In genomic region chr5:82351754-82352145, GRCh38 we compare ENCODE assay signal across 8 cellular contexts.
DNase-seq lines count a peak whose midpoint lies in the region; ATAC-seq and FAIRE-seq lines count a peak whose summit lies in the region.

No MANE protein-coding gene starts in this region.

- no peak for DNase-seq in activated CD8-positive, alpha-beta memory T cell treated with anti-CD3 and anti-CD28 coated beads, Interleukin-2, amount 10 ng/mL, durations not matched to agents 7 days and 5 days
- DNase-seq in activated CD8-positive, alpha-beta memory T cell treated with anti-CD3 and anti-CD28 coated beads, Interleukin-2, amount 50 U/mL, for 4 hours = no peak
- DNase-seq in KG1 (lab: John Stamatoyannopoulos, UW) (peak; percentile 40), RCC 7860 (ENCODE audit: low spot score) (peak; percentile 32), midbrain (lab: John Stamatoyannopoulos, UW) (peak; percentile 84), OCI-M2 (lab: John Stamatoyannopoulos, UW; ENCODE audit: unreplicated experiment) (no peak)

- H3K4me3 Mint-ChIP-seq in activated CD8-positive, alpha-beta memory T cell treated with anti-CD3 and anti-CD28 coated beads, Interleukin-2, amount 10 ng/mL, durations not matched to agents 7 days and 5 days = no peak overlapping the region

- no peaks in the 10 kb centered on the region for H3K9me3 Mint-ChIP-seq in activated CD8-positive, alpha-beta memory T cell treated with anti-CD3 and anti-CD28 coated beads, Interleukin-2, amount 10 ng/mL, durations not matched to agents 7 days and 5 days (ENCODE audit: low read depth)

- H3K27me3 Mint-ChIP-seq in activated CD8-positive, alpha-beta memory T cell treated with anti-CD3 and anti-CD28 coated beads, Interleukin-2, amount 10 ng/mL, durations not matched to agents 7 days and 5 days = no peaks in the 10 kb centered on the region

- CTCF ChIA-PET in activated CD8-positive, alpha-beta memory T cell treated with anti-CD3 and anti-CD28 coated beads, Interleukin-2, amount 10 ng/mL, durations not matched to agents 7 days and 5 days (lab: Charles Lee) = interaction anchor here (0.6 to 1.6 kb wide), 11 partner anchors 10 to 1210 kb away, joined by 3 to 6 read pairs (median 3); partner anchors contain the start of gene VCAN

- peak; percentile 73 for ATAC-seq in activated CD8-positive, alpha-beta memory T cell treated with anti-CD3 and anti-CD28 coated beads, Interleukin-2, amount 10 ng/mL, durations not matched to agents 7 days and 5 days
- ATAC-seq in GM21737 (IDR thresholded peaks at IDR 0.05; ENCODE audit: unreplicated experiment) = peak; percentile 64

- no peak overlapping the region for H3K27ac Mint-ChIP-seq in activated CD8-positive, alpha-beta memory T cell treated with anti-CD3 and anti-CD28 coated beads, Interleukin-2, amount 10 ng/mL, durations not matched to agents 7 days and 5 days

- no peaks in the 10 kb centered on the region for H3K36me3 Mint-ChIP-seq in activated CD8-positive, alpha-beta memory T cell treated with anti-CD3 and anti-CD28 coated beads, Interleukin-2, amount 10 ng/mL, durations not matched to agents 7 days and 5 days

- FAIRE-seq in RCC 7860 (lab: Jason Lieb, UNC) = no peak
- peak; percentile 77 for FAIRE-seq in endometrium (lab: Jason Lieb, UNC)

- H3K4me1 Mint-ChIP-seq in activated CD8-positive, alpha-beta memory T cell treated with anti-CD3 and anti-CD28 coated beads, Interleukin-2, amount 10 ng/mL, durations not matched to agents 7 days and 5 days = peaks cover 41% of the 10 kb centered on the region

Comparison
In these comparisons a context has a peak if more than half of its experiments do, and no peak if none do; other contexts are left out.
1. DNase-seq: peak in KG1 (single experiment), RCC 7860 (single experiment) and midbrain (single experiment); none in activated CD8-positive, alpha-beta memory T cell treated with anti-CD3 and anti-CD28 coated beads, Interleukin-2, amount 10 ng/mL, durations not matched to agents 7 days and 5 days (single experiment), activated CD8-positive, alpha-beta memory T cell treated with anti-CD3 and anti-CD28 coated beads, Interleukin-2, amount 50 U/mL, for 4 hours (single experiment) and OCI-M2 (single experiment).